ENCODE assay signal across 8 cellular contexts in the genomic region with DNA sequence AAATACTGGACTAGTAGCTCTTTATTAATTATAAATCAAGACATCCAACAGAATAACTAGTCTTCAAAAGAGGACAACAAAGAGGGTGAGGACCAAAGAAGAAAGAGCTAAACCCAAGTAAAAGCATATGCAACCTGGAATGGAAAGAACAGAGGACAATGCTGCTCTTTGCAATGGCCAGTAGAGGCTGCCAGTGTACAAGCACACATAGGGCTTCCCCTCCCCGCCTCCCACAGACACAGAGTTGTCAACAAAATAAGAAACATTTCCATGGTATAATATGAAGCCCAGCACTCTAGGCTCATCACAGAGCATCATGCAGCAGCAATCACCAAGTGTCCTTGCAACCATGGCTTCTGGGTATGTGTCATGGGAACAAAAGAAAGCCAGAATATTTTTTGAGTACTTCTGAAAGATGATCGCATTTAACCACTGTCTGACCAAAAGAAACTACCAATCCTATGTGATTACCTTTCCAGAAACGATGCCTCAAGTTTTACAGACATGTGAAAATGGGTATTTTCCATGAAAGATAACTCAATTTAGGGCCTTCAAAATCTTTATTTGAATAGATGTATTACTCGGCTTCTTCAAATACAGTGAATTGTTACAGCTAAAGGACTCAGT. TPM values are rescaled to one million over a fixed set of nuclear protein-coding genes. Genes with fewer than 3 reads are reported as not detected.
DNase-seq lines count a peak whose midpoint lies in the region; ATAC-seq and TF ChIP-seq lines count a peak whose summit lies in the region.

No MANE protein-coding gene starts in this region.

- CTCF ChIA-PET in activated CD4-positive, alpha-beta T cell treated with anti-CD3 and anti-CD28 coated beads, Interleukin-2, amount 10 ng/mL, durations not matched to agents 7 days and 5 days (lab: Charles Lee): interaction anchor here (0.5 to 1.0 kb wide), 7 partner anchors 10 to 612 kb away, joined by 3 to 4 read pairs (median 3); no protein-coding TSS in a partner anchor

- TF ChIP-seq CTCF in C4-2B (conservative IDR thresholded peaks at IDR 0.05) (peak; percentile 99), dorsolateral prefrontal cortex (IDR thresholded peaks at IDR 0.05 in 54 of 56, conservative IDR thresholded peaks at IDR 0.05 in 2 of 56; ENCODE audit: low read depth in 1 of 56, partially characterized antibody in 56 of 56) (peak in 55 of 56 donors; percentile 30 to 82 (median 67))

- no peaks in the 10 kb centered on the region for H3K9me3 Mint-ChIP-seq in activated CD4-positive, alpha-beta T cell treated with anti-CD3 and anti-CD28 coated beads, Interleukin-2, amount 10 ng/mL, durations not matched to agents 7 days and 5 days

- intact Hi-C loops in dorsolateral prefrontal cortex (cut with DNase I): loop anchor here in 1 of 2 donors (10.0 kb wide), 1 partner anchor 57 kb away; a partner anchor contains a TSS

- H3K27me3 Mint-ChIP-seq in activated CD4-positive, alpha-beta T cell treated with anti-CD3 and anti-CD28 coated beads, Interleukin-2, amount 10 ng/mL, durations not matched to agents 7 days and 5 days: no peaks in the 10 kb centered on the region

- DNase-seq in NCI-H2227 (lab: John Stamatoyannopoulos, UW; ENCODE audit: unreplicated experiment) (peak; percentile 71), dorsolateral prefrontal cortex (peak in 9 of 10 donors; percentile 29 to 69 (median 46)), medulla oblongata (ENCODE audit: extremely low spot score) (peak; percentile 87)
- peak; percentile 72 for DNase-seq in activated CD4-positive, alpha-beta T cell treated with anti-CD3 and anti-CD28 coated beads, Interleukin-2, amount 10 ng/mL, durations not matched to agents 7 days and 5 days
- peak; percentile 15 to 20 for DNase-seq in stimulated activated CD8-positive, alpha-beta memory T cell treated with anti-CD3 and anti-CD28 coated beads, Interleukin-4, amount 100 ng/mL, for 4 hours (ENCODE audit: low read depth in 2 of 2, low spot score in 1 of 2)

- ATAC-seq in GM19035 (IDR thresholded peaks at IDR 0.05; ENCODE audit: unreplicated experiment) (peak; percentile 99), HG03175 (IDR thresholded peaks at IDR 0.05; ENCODE audit: unreplicated experiment) (peak; percentile 98)

- H3K4me3 Mint-ChIP-seq in activated CD4-positive, alpha-beta T cell treated with anti-CD3 and anti-CD28 coated beads, Interleukin-2, amount 10 ng/mL, durations not matched to agents 7 days and 5 days: no peak overlapping the region

- H3K27ac ChIP-seq in C4-2B (no peak overlapping the region), dorsolateral prefrontal cortex (peak overlapping the region in 9 of 59 donors; percentile 3 to 54 (median 24))

- H3K4me1 Mint-ChIP-seq in activated CD4-positive, alpha-beta T cell treated with anti-CD3 and anti-CD28 coated beads, Interleukin-2, amount 10 ng/mL, durations not matched to agents 7 days and 5 days: peaks cover 8% of the 10 kb centered on the region

- H3K36me3 Mint-ChIP-seq in activated CD4-positive, alpha-beta T cell treated with anti-CD3 and anti-CD28 coated beads, Interleukin-2, amount 10 ng/mL, durations not matched to agents 7 days and 5 days (ENCODE audit: low read depth): no peaks in the 10 kb centered on the region

- no peaks in the 10 kb centered on the region for H3K27me3 ChIP-seq in dorsolateral prefrontal cortex

- H3K4me3 ChIP-seq in dorsolateral prefrontal cortex: peak overlapping the region in 2 of 59 donors; percentile 11 to 12

- H3K27ac Mint-ChIP-seq in activated CD4-positive, alpha-beta T cell treated with anti-CD3 and anti-CD28 coated beads, Interleukin-2, amount 10 ng/mL, durations not matched to agents 7 days and 5 days: no peak overlapping the region

- POLR2A ChIA-PET in activated CD4-positive, alpha-beta T cell treated with anti-CD3 and anti-CD28 coated beads, Interleukin-2, amount 10 ng/mL, durations not matched to agents 7 days and 5 days (lab: Charles Lee): no interaction called here

RNA-seq across cellular contexts. Expression of a gene that starts 58.1 kb away (rescaled TPM):
- total RNA-seq in activated CD4-positive, alpha-beta T cell treated with anti-CD3 and anti-CD28 coated beads, Interleukin-2, amount 10 ng/mL, durations not matched to agents 7 days and 5 days: 10 to 100 TPM; 11.8 to 12.5 TPM
- 10 to 100 TPM; 34.7 to 99.1 (median 60.1) TPM for total RNA-seq in dorsolateral prefrontal cortex

Comparison
In these comparisons a context has a peak if more than half of its experiments do, and no peak if none do; other contexts are left out.
1. DNase-seq: peak in every context shown above with its lines; median percentile 87 in medulla oblongata; 72 in activated CD4-positive, alpha-beta T cell treated with anti-CD3 and anti-CD28 coated beads, Interleukin-2, amount 10 ng/mL, durations not matched to agents 7 days and 5 days; 71 in NCI-H2227; 46 in dorsolateral prefrontal cortex; 18 in stimulated activated CD8-positive, alpha-beta memory T cell treated with anti-CD3 and anti-CD28 coated beads, Interleukin-4, amount 100 ng/mL, for 4 hours.